ENCODE assay signal across 2 cellular contexts in genomic region chr2:30470426-30470825, GRCh38.
TF ChIP-seq lines count a peak whose summit lies in the region.

No MANE protein-coding gene starts in this region.

TF ChIP-seq in HepG2, 621 proteins besides CTCF, POLR2A, EP300 and RAD21:
- TF ChIP-seq ZNF317 (CRISPR knock-in tag; IDR thresholded peaks at IDR 0.05) (peak; percentile 50; the same call in 1 of the 2 replicates), ZNF766 (CRISPR knock-in tag; IDR thresholded peaks at IDR 0.05; ENCODE audit: borderline replicate concordance) (no peak)
TF ChIP-seq in HepG2: peak in this region for 1.

TF ChIP-seq in K562, 482 proteins besides CTCF, POLR2A, EP300 and RAD21:
- peak; percentile 48; the same call in 1 of the 2 replicates for TF ChIP-seq ZNF592 (IDR thresholded peaks at IDR 0.05)
- TF ChIP-seq MXI1 (IDR thresholded peaks at IDR 0.05; ENCODE audit: low read depth, low read length) = no peak
- no peak for TF ChIP-seq PRMT5 (CRISPR knock-in tag; IDR thresholded peaks at IDR 0.05)
- peak; percentile 58; the same call in 1 of the 2 replicates for TF ChIP-seq MECOM (CRISPR knock-in tag; IDR thresholded peaks at IDR 0.05)
- no peak for TF ChIP-seq FOXK1 (CRISPR knock-in tag; IDR thresholded peaks at IDR 0.05; ENCODE audit: borderline replicate concordance)
- no peak for TF ChIP-seq ZBTB7A (IDR thresholded peaks at IDR 0.05; ENCODE audit: borderline replicate concordance, control insufficient read depth, low read depth, low read length)
- TF ChIP-seq ZBTB17 (CRISPR knock-in tag; IDR thresholded peaks at IDR 0.05) = no peak
